In the genomic region with DNA sequence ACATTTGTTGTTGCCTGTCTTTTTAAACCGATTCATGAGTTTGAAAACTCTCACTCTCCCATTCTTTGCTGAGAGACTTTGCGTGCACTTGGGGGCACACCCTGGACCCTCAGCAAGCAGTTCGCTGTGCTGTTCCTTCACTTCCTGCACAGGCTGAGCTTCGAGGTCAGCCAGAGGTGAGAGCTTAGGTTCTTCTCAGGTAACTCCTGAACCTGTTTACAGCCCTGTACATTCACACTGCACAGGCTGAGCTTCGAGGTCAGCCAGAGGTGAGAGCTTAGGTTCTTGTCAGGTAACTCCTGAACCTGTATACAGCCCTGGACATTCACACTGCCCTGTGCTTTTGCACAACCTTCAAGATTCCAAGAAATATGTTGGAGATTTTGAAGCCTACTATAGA, we compare ENCODE assay signal across 10 cellular contexts. TPM values are rescaled to one million over a fixed set of nuclear protein-coding genes. Genes with fewer than 3 reads are reported as not detected.
DNase-seq lines count a peak whose midpoint lies in the region; ATAC-seq lines count a peak whose summit lies in the region.
"Had no signal": no experiment of that assay in that cellular context is flagged by ENCODE, and none has a peak within 500 bp of the region (broad histone marks: within the 10 kb centered on the region; RNA-seq: fewer than 3 reads in every experiment).

No MANE protein-coding gene starts in this region.

- H3K36me3 Mint-ChIP-seq in activated T-helper 1 cell treated with anti-CD3 and anti-CD28 coated beads, Interleukin-12 subunit alpha, Interleukin-12 subunit beta, Interleukin-2, Interleukin-4 antibody, amounts not matched to agents 30 ng/mL and 10 ng/mL and 1 ng/mL, durations not matched to agents 14 hours and 24 hours and 36 hours (ENCODE audit: low read depth) = peaks cover 10% of the 10 kb centered on the region
- peaks cover 0 to 20% (median 0%) of the 10 kb centered on the region in 5 donors for H3K36me3 Mint-ChIP-seq in naive thymus-derived CD4-positive, alpha-beta T cell

- H3K9me3 Mint-ChIP-seq in activated T-helper 1 cell treated with anti-CD3 and anti-CD28 coated beads, Interleukin-12 subunit alpha, Interleukin-12 subunit beta, Interleukin-2, Interleukin-4 antibody, amounts not matched to agents 30 ng/mL and 10 ng/mL and 1 ng/mL, durations not matched to agents 14 hours and 24 hours and 36 hours = peaks cover 12% of the 10 kb centered on the region
- H3K9me3 Mint-ChIP-seq in naive thymus-derived CD4-positive, alpha-beta T cell = peaks cover 0 to 7% (median 0%) of the 10 kb centered on the region in 11 donors

- no peaks in the 10 kb centered on the region for H3K9me3 ChIP-seq in naive thymus-derived CD4-positive, alpha-beta T cell (ENCODE audit: control insufficient read depth in 2 of 3, low read length in 3 of 3)

- CTCF ChIA-PET in naive thymus-derived CD4-positive, alpha-beta T cell (lab: Charles Lee) = interaction anchor here (0.5 to 3.6 kb wide), 39 partner anchors 9 to 624 kb away, joined by 3 to 36 read pairs (median 4); a partner anchor contains a TSS

- H3K27me3 Mint-ChIP-seq in activated T-helper 1 cell treated with anti-CD3 and anti-CD28 coated beads, Interleukin-12 subunit alpha, Interleukin-12 subunit beta, Interleukin-2, Interleukin-4 antibody, amounts not matched to agents 30 ng/mL and 10 ng/mL and 1 ng/mL, durations not matched to agents 14 hours and 24 hours and 36 hours (ENCODE audit: insufficient read depth) = no peaks in the 10 kb centered on the region
- H3K27me3 Mint-ChIP-seq in naive thymus-derived CD4-positive, alpha-beta T cell = peaks cover 0 to 10% (median 0%) of the 10 kb centered on the region in 5 donors

- ATAC-seq in GM18861 (IDR thresholded peaks at IDR 0.05; ENCODE audit: unreplicated experiment) (peak; percentile 36), HG03066 (IDR thresholded peaks at IDR 0.05; ENCODE audit: low read depth, unreplicated experiment) (peak; percentile 42), HG03442 (IDR thresholded peaks at IDR 0.05; ENCODE audit: unreplicated experiment) (no peak), HG03378 (IDR thresholded peaks at IDR 0.05; ENCODE audit: unreplicated experiment) (no peak)
- ATAC-seq in naive thymus-derived CD4-positive, alpha-beta T cell = peak; percentile 57

- peaks cover 46 to 54% of the 10 kb centered on the region in 2 donors for H3K4me1 ChIP-seq in naive thymus-derived CD4-positive, alpha-beta T cell (ENCODE audit: control insufficient read depth in 2 of 2, insufficient read depth in 2 of 2, low read length in 2 of 2)

- H3K36me3 ChIP-seq in naive thymus-derived CD4-positive, alpha-beta T cell (ENCODE audit: control insufficient read depth in 2 of 3, insufficient read depth in 3 of 3, low read length in 3 of 3) = no peaks in the 10 kb centered on the region

- H3K4me1 Mint-ChIP-seq in activated T-helper 1 cell treated with anti-CD3 and anti-CD28 coated beads, Interleukin-12 subunit alpha, Interleukin-12 subunit beta, Interleukin-2, Interleukin-4 antibody, amounts not matched to agents 30 ng/mL and 10 ng/mL and 1 ng/mL, durations not matched to agents 14 hours and 24 hours and 36 hours (ENCODE audit: low read depth) = peaks cover 71% of the 10 kb centered on the region
- H3K4me1 Mint-ChIP-seq in naive thymus-derived CD4-positive, alpha-beta T cell = peaks cover 48 to 76% (median 65%) of the 10 kb centered on the region in 7 donors

- peak overlapping the region; percentile 69 for H3K4me3 Mint-ChIP-seq in activated T-helper 1 cell treated with anti-CD3 and anti-CD28 coated beads, Interleukin-12 subunit alpha, Interleukin-12 subunit beta, Interleukin-2, Interleukin-4 antibody, amounts not matched to agents 30 ng/mL and 10 ng/mL and 1 ng/mL, durations not matched to agents 14 hours and 24 hours and 36 hours
- H3K4me3 Mint-ChIP-seq in naive thymus-derived CD4-positive, alpha-beta T cell = peak overlapping the region; percentile 67 to 95 (median 82)

- intact Hi-C loops in activated T-helper 1 cell treated with anti-CD3 and anti-CD28 coated beads, Interleukin-12 subunit alpha, Interleukin-12 subunit beta, Interleukin-2, Interleukin-4 antibody, amounts not matched to agents 30 ng/mL and 10 ng/mL and 1 ng/mL, durations not matched to agents 14 hours and 24 hours and 36 hours (cut with micrococcal nuclease) = loop anchor here (1.0 to 5.0 kb wide), 7 partner anchors 8 to 410 kb away; a partner anchor contains a TSS
- intact Hi-C loops in naive thymus-derived CD4-positive, alpha-beta T cell (cut with micrococcal nuclease) = loop anchor here (1.0 to 2.0 kb wide), 9 partner anchors 8 to 470 kb away; a partner anchor contains a TSS

- no peaks in the 10 kb centered on the region for H3K27me3 ChIP-seq in naive thymus-derived CD4-positive, alpha-beta T cell (ENCODE audit: control insufficient read depth in 2 of 2, insufficient read depth in 2 of 2, low read length in 2 of 2)

- peak; percentile 27 for DNase-seq in activated T-helper 1 cell treated with anti-CD3 and anti-CD28 coated beads, Interleukin-12 subunit alpha, Interleukin-12 subunit beta, Interleukin-2, Interleukin-4 antibody, amounts not matched to agents 30 ng/mL and 10 ng/mL and 1 ng/mL, durations not matched to agents 14 hours and 24 hours and 36 hours (ENCODE audit: low spot score)
- peak in 7 of 9 donors; percentile 50 to 72 (median 59) for DNase-seq in naive thymus-derived CD4-positive, alpha-beta T cell
- DNase-seq in putamen (ENCODE audit: low spot score) (no peak), RKO (ENCODE audit: low spot score) (no peak)

- H3K27ac ChIP-seq in naive thymus-derived CD4-positive, alpha-beta T cell (ENCODE audit: low read depth, low read length) = peak overlapping the region; percentile 76

- POLR2A ChIA-PET in naive thymus-derived CD4-positive, alpha-beta T cell (lab: Charles Lee) = interaction anchor here (0.5 to 16.6 kb wide), 30 partner anchors 9 to 470 kb away, joined by 3 to 271 read pairs (median 6); a partner anchor contains a TSS

- peak overlapping the region; percentile 12 for H3K4me3 ChIP-seq in naive thymus-derived CD4-positive, alpha-beta T cell (ENCODE audit: low read length)

- H3K27ac Mint-ChIP-seq in activated T-helper 1 cell treated with anti-CD3 and anti-CD28 coated beads, Interleukin-12 subunit alpha, Interleukin-12 subunit beta, Interleukin-2, Interleukin-4 antibody, amounts not matched to agents 30 ng/mL and 10 ng/mL and 1 ng/mL, durations not matched to agents 14 hours and 24 hours and 36 hours = peak overlapping the region; percentile 86
- peak overlapping the region; percentile 89 to 100 (median 98) for H3K27ac Mint-ChIP-seq in naive thymus-derived CD4-positive, alpha-beta T cell

RNA-seq across cellular contexts. Expression of a gene that starts 9.8 kb away (rescaled TPM):
- 7.6 and 9.1 TPM in 2 replicates for total RNA-seq in activated T-helper 1 cell treated with anti-CD3 and anti-CD28 coated beads, Interleukin-12 subunit alpha, Interleukin-12 subunit beta, Interleukin-2, Interleukin-4 antibody, amounts not matched to agents 30 ng/mL and 10 ng/mL and 1 ng/mL, durations not matched to agents 14 hours and 24 hours and 36 hours
- 1 to 10 TPM in 2 of 5 experiments, under 1 TPM in 1, not detected in 2; 0.43 to 6.1 (median 2.5) TPM for total RNA-seq in naive thymus-derived CD4-positive, alpha-beta T cell
- under 1 TPM; 0.38 to 0.39 TPM for polyA plus RNA-seq in naive thymus-derived CD4-positive, alpha-beta T cell
- total RNA-seq: lung microvascular endothelial cell, RPMI7951 had no signal

RNA-seq across cellular contexts. Expression of a gene that starts 18.0 kb away (rescaled TPM):
- total RNA-seq in activated T-helper 1 cell treated with anti-CD3 and anti-CD28 coated beads, Interleukin-12 subunit alpha, Interleukin-12 subunit beta, Interleukin-2, Interleukin-4 antibody, amounts not matched to agents 30 ng/mL and 10 ng/mL and 1 ng/mL, durations not matched to agents 14 hours and 24 hours and 36 hours = 90.5 and 93.2 TPM in 2 replicates
- 100 to 1,000 TPM in 3 of 5 experiments, 10 to 100 TPM in 2; 25.8 to 588 (median 125) TPM for total RNA-seq in naive thymus-derived CD4-positive, alpha-beta T cell
- 100 to 1,000 TPM; 113 to 201 TPM for polyA plus RNA-seq in naive thymus-derived CD4-positive, alpha-beta T cell
- total RNA-seq: RPMI7951 had no signal

Comparison
In these comparisons a context has a peak if more than half of its experiments do, and no peak if none do; other contexts are left out.
1. ATAC-seq: peak in GM18861 (single experiment), HG03066 (single experiment) and naive thymus-derived CD4-positive, alpha-beta T cell (single experiment); none in HG03442 (single experiment) and HG03378 (single experiment).
2. DNase-seq: peak in activated T-helper 1 cell treated with anti-CD3 and anti-CD28 coated beads, Interleukin-12 subunit alpha, Interleukin-12 subunit beta, Interleukin-2, Interleukin-4 antibody, amounts not matched to agents 30 ng/mL and 10 ng/mL and 1 ng/mL, durations not matched to agents 14 hours and 24 hours and 36 hours (single experiment) and naive thymus-derived CD4-positive, alpha-beta T cell (7 of 9); none in putamen (single experiment) and RKO (single experiment).